6 cellular contexts compared by ENCODE assay signal in genomic region chr17:4377247-4377646, GRCh38. TPM values are rescaled to one million over a fixed set of nuclear protein-coding genes. Genes with fewer than 3 reads are reported as not detected.
"Had no signal": no experiment of that assay in that cellular context is flagged by ENCODE, and none has a peak within 500 bp of the region (broad histone marks: within the 10 kb centered on the region; RNA-seq: fewer than 3 reads in every experiment).

No MANE protein-coding gene starts in this region.

RNA-seq across cellular contexts. Expression of gene SPNS3, which starts 56.5 kb away (rescaled TPM):
- total RNA-seq: cardiac muscle cell, gastroesophageal sphincter, osteocyte, psoas muscle, WTC11 had no signal
- polyA plus RNA-seq: cardiac muscle cell, neural cell had no signal
